ENCODE assay signal across 1 cellular context in genomic region chr16:578870-579405, GRCh38.
TF ChIP-seq lines count a peak whose summit lies in the region.

No MANE protein-coding gene starts in this region.

TF ChIP-seq in GM23338, 12 proteins besides CTCF, POLR2A, EP300 and RAD21 (continued from another document):
- TF ChIP-seq ZNF462 (CRISPR knock-in tag; IDR thresholded peaks at IDR 0.05) (no peak), ETS1 (IDR thresholded peaks at IDR 0.05) (no peak), JUNB (IDR thresholded peaks at IDR 0.05; ENCODE audit: unreplicated experiment) (no peak), POLR2AphosphoS5 (IDR thresholded peaks at IDR 0.05; ENCODE audit: low read depth) (no peak; the same call in 1 of the 2 replicates), EZH2phosphoT487 (IDR thresholded peaks at IDR 0.05; ENCODE audit: unreplicated experiment) (no peak), EZH2 (IDR thresholded peaks at IDR 0.05; ENCODE audit: low read depth, unreplicated experiment) (no peak), ZNF114 (CRISPR knock-in tag; IDR thresholded peaks at IDR 0.05) (no peak), CREB1 (CRISPR knock-in tag; IDR thresholded peaks at IDR 0.05; ENCODE audit: low read depth) (no peak), ZNF331 (CRISPR knock-in tag; IDR thresholded peaks at IDR 0.05; ENCODE audit: low read depth) (no peak), NANOG (IDR thresholded peaks at IDR 0.05; ENCODE audit: borderline replicate concordance) (no peak), STAT1 (IDR thresholded peaks at IDR 0.05; ENCODE audit: unreplicated experiment) (no peak)
TF ChIP-seq in GM23338: peak in this region for 0.
